Comparison of ENCODE assay signal across 9 cellular contexts in the genomic region with DNA sequence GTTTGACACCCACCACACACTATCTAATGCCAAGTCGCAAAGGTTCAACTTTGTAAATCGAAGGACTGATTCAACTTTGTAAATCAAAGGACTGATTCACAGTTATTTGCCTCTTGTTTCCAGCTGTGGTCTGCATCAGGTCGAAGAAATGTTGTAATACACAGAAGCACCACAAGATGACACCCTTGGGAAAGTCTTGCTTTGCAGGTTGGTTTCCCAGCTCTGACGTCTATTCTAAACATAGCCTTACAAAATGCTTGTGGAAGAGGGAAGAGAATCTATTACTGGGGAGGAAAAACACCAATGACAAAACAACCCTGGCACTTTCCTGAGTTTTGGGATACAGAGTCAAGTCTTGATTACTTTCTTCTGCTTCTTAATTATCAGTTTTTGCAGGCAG. TPM values are rescaled to one million over a fixed set of nuclear protein-coding genes. Genes with fewer than 3 reads are reported as not detected.
DNase-seq lines count a peak whose midpoint lies in the region; ATAC-seq, FAIRE-seq and TF ChIP-seq lines count a peak whose summit lies in the region.
"Had no signal": no experiment of that assay in that cellular context is flagged by ENCODE, and none has a peak within 500 bp of the region (broad histone marks: within the 10 kb centered on the region; RNA-seq: fewer than 3 reads in every experiment).

No MANE protein-coding gene starts in this region.

- H3K4me1 ChIP-seq in GM23248 (ENCODE audit: insufficient read depth) (peaks cover 4% of the 10 kb centered on the region; the same call in 1 of the 2 replicates), kidney (ENCODE audit: control insufficient read depth in 1 of 2, insufficient read depth in 1 of 2, low read depth in 1 of 2, low read length in 2 of 2) (no peaks in the 10 kb centered on the region)

- H3K36me3 ChIP-seq in GM23248 (ENCODE audit: low read depth) = no peaks in the 10 kb centered on the region
- H3K36me3 ChIP-seq in kidney (ENCODE audit: control insufficient read depth in 1 of 2, insufficient read depth in 2 of 2, low read length in 2 of 2) = no peaks in the 10 kb centered on the region

- 0 to 3% methylated on average over 4 of the region's 4 CpGs for WGBS in GM23248 (ENCODE audit: low coverage in 1 of 2, low lambda C conversion rate in 2 of 2, missing lambda C conversion rate in 2 of 2), 2 experiments

- H2AFZ ChIP-seq in GM23248 = no peak overlapping the region

- peak; percentile 99 for FAIRE-seq in kidney (lab: Jason Lieb, UNC)

- H3K4me2 ChIP-seq in GM23248 (ENCODE audit: unreplicated experiment) = no peak overlapping the region

- H3K9me2 ChIP-seq in GM23248 (ENCODE audit: insufficient read depth) = no peaks in the 10 kb centered on the region

- intact Hi-C loops in kidney (cut with DNase I) = loop anchor here (10.0 kb wide), 1 partner anchor 109 kb away; no protein-coding TSS in a partner anchor

- no peaks in the 10 kb centered on the region for H3K79me2 ChIP-seq in GM23248 (ENCODE audit: insufficient read depth)

- no peaks in the 10 kb centered on the region for H3K27me3 ChIP-seq in GM23248 (replicated peaks; ENCODE audit: insufficient read depth)

- ATAC-seq in HG02678 (IDR thresholded peaks at IDR 0.05; ENCODE audit: unreplicated experiment) = no peak

- DNase-seq in ELR (ENCODE audit: low read depth) = peak; percentile 69
- peak; percentile 80 for DNase-seq in GM23248
- peak; percentile 61 to 89 (median 64) for DNase-seq in NCI-H1417 (lab: John Stamatoyannopoulos, UW)
- DNase-seq in T follicular helper cell (ENCODE audit: low read depth) = peak; percentile 25
- DNase-seq in caudate nucleus (lab: John Stamatoyannopoulos, UW) = peak in 30 of 61 donors; percentile 0 to 62 (median 5)
- no peak for DNase-seq in kidney
- DNase-seq in stimulated activated CD8-positive, alpha-beta memory T cell treated with anti-CD3 and anti-CD28 coated beads, Interleukin-4, amount 100 ng/mL, for 24 hours (ENCODE audit: low read depth) = peak; percentile 10

- H3K27ac ChIP-seq in GM23248 (no peak overlapping the region), caudate nucleus (ENCODE audit: low read depth, low read length) (peak overlapping the region; percentile 9), kidney (ENCODE audit: low read depth in 2 of 2, low read length in 2 of 2) (no peak overlapping the region)
- H3K27ac ChIP-seq: epithelial cell of prostate had no signal

- no peaks in the 10 kb centered on the region for H3F3A ChIP-seq in GM23248 (ENCODE audit: insufficient read depth)

- in situ Hi-C loops in GM23248 (cut with MboI) = no loop called here

- H3K9ac ChIP-seq in GM23248 = no peak overlapping the region
- no peak overlapping the region for H3K9ac ChIP-seq in kidney (ENCODE audit: low read length in 2 of 2)

- peak; percentile 84 for TF ChIP-seq CTCF in kidney (IDR thresholded peaks at IDR 0.05; ENCODE audit: borderline replicate concordance, extremely low read depth, insufficient read depth)

- H3K4me3 ChIP-seq in GM23248 (no peak overlapping the region), kidney (ENCODE audit: low read length in 2 of 2) (no peak overlapping the region)

- H4K20me1 ChIP-seq in GM23248 (ENCODE audit: insufficient read depth) = no peaks in the 10 kb centered on the region

- H3K9me3 ChIP-seq in GM23248 (ENCODE audit: low read depth) (no peaks in the 10 kb centered on the region), kidney (ENCODE audit: control insufficient read depth in 1 of 2, low read length in 2 of 2) (no peaks in the 10 kb centered on the region)

RNA-seq across cellular contexts. Expression of a gene that starts 35.3 kb away (rescaled TPM):
- total RNA-seq in GM23248 (2014; rRNA removed; shearing (Covaris generic)) = not detected in 2 replicates
- polyA plus RNA-seq in GM23248 (2016; fragmentation: Nextera tagmentation; extraction: Ambion mirVana) = not detected in 2 replicates
- not detected for total RNA-seq in kidney
- not detected for polyA plus RNA-seq in kidney (ENCODE audit: insufficient read depth, low read depth, low replicate concordance)
